In genomic region chr12:51890135-51890464, GRCh38 we compare ENCODE assay signal across 1 cellular context.
TF ChIP-seq lines count a peak whose summit lies in the region.

No MANE protein-coding gene starts in this region.

TF ChIP-seq in HepG2, 621 proteins besides CTCF, POLR2A, EP300 and RAD21:
- no peak for TF ChIP-seq ZNF766 (CRISPR knock-in tag; IDR thresholded peaks at IDR 0.05; ENCODE audit: borderline replicate concordance)
- no peak for TF ChIP-seq ETV5 (CRISPR knock-in tag; IDR thresholded peaks at IDR 0.05; ENCODE audit: borderline replicate concordance)
- no peak for TF ChIP-seq ZFP37 (CRISPR knock-in tag; IDR thresholded peaks at IDR 0.05; ENCODE audit: borderline replicate concordance)
- no peak for TF ChIP-seq SOX6 (IDR thresholded peaks at IDR 0.05)
- TF ChIP-seq SOX6 (CRISPR knock-in tag; IDR thresholded peaks at IDR 0.05) = no peak
- no peak for TF ChIP-seq ZNF550 (CRISPR knock-in tag; IDR thresholded peaks at IDR 0.05; ENCODE audit: borderline replicate concordance)
- no peak for TF ChIP-seq GMEB2 (CRISPR knock-in tag; IDR thresholded peaks at IDR 0.05; ENCODE audit: low read depth)
- TF ChIP-seq U2AF2 (IDR thresholded peaks at IDR 0.05; ENCODE audit: low read depth, low read length) = no peak
- no peak for TF ChIP-seq ZZZ3 (CRISPR knock-in tag; IDR thresholded peaks at IDR 0.05; ENCODE audit: borderline replicate concordance)
- no peak for TF ChIP-seq CCAR2 (optimal IDR thresholded peaks at IDR 0.05; ENCODE audit: low read depth, low read length)
